8 cellular contexts compared by ENCODE assay signal in genomic region chr12:104456417-104456949, GRCh38. TPM values are rescaled to one million over a fixed set of nuclear protein-coding genes. Genes with fewer than 3 reads are reported as not detected.
DNase-seq lines count a peak whose midpoint lies in the region; ATAC-seq and TF ChIP-seq lines count a peak whose summit lies in the region.

CHST11 (plus strand) TSS chr12:104456948.

- intact Hi-C loops in heart left ventricle (cut with DNase I) (loop anchor here in 6 of 10 donors (2.0 to 10.0 kb wide), 7 partner anchors 148 to 421 kb away; no protein-coding TSS in a partner anchor), transverse colon (cut with DNase I; ENCODE audit: low total_unique reads) (loop anchor here (5.0 kb wide), 1 partner anchor 216 kb away; no protein-coding TSS in a partner anchor)

- H3K36me3 ChIP-seq in adipocyte (ENCODE audit: control insufficient read depth, insufficient read depth, low read length, severe bottlenecking) (no peaks in the 10 kb centered on the region), heart left ventricle (no peaks in the 10 kb centered on the region), parathyroid adenoma (ENCODE audit: control insufficient read depth, insufficient read depth, low read length) (no peaks in the 10 kb centered on the region), transverse colon (no peaks in the 10 kb centered on the region)

- TF ChIP-seq CTCF in HFFc6 (IDR thresholded peaks at IDR 0.05) = peak; percentile 48
- TF ChIP-seq CTCF in heart left ventricle (IDR thresholded peaks at IDR 0.05) = peak in 10 of 12 donors; percentile 12 to 58 (median 31)
- TF ChIP-seq CTCF in parathyroid adenoma (IDR thresholded peaks at IDR 0.05) = peak; percentile 35
- peak; percentile 12 to 32 (median 25) for TF ChIP-seq CTCF in transverse colon (IDR thresholded peaks at IDR 0.05)

- H3K4me3 Mint-ChIP-seq in HFFc6 (peak within 1 kb of the TSS; percentile 93), T-cell (peak within 1 kb of the TSS; percentile 98 to 99 (median 99))

- no peak for TF ChIP-seq EP300 in transverse colon (IDR thresholded peaks at IDR 0.05; ENCODE audit: low read depth)

- H3K36me3 Mint-ChIP-seq in HFFc6 (ENCODE audit: low read depth) = no peaks in the 10 kb centered on the region
- H3K36me3 Mint-ChIP-seq in T-cell = no peaks in the 10 kb centered on the region

- H3K27me3 Mint-ChIP-seq in HFFc6 (ENCODE audit: insufficient read depth) (peaks cover 13% of the 10 kb centered on the region), T-cell (no peaks in the 10 kb centered on the region)

- POLR2A ChIA-PET in T-cell (lab: Charles Lee) = interaction anchor here in 1 of 2 donors (0.5 kb wide), 1 partner anchor 42 kb away, joined by 4 read pairs; no protein-coding TSS in a partner anchor

- H3K4me3 ChIP-seq in adipocyte (ENCODE audit: low read length) = peak within 1 kb of the TSS; percentile 84
- H3K4me3 ChIP-seq in heart left ventricle = peak within 1 kb of the TSS; percentile 69 to 99 (median 84)
- H3K4me3 ChIP-seq in parathyroid adenoma (ENCODE audit: low read depth, low read length) = peak within 1 kb of the TSS; percentile 62
- H3K4me3 ChIP-seq in transverse colon = peak within 1 kb of the TSS; percentile 55 to 91 (median 64)

- H2AFZ ChIP-seq in parathyroid adenoma = peak within 1 kb of the TSS; percentile 98

- H3K27me3 ChIP-seq in adipocyte (replicated peaks; ENCODE audit: control insufficient read depth, insufficient read depth, low read length) (no peaks in the 10 kb centered on the region), heart left ventricle (no peaks in the 10 kb centered on the region), parathyroid adenoma (ENCODE audit: control insufficient read depth, insufficient read depth, low read length) (no peaks in the 10 kb centered on the region), transverse colon (peaks cover 31% of the 10 kb centered on the region)

- ATAC-seq in T-cell (replicated peaks in 1 of 4) (peak; percentile 71 to 75 (median 73)), heart left ventricle (peak; percentile 87 to 96 (median 96))

- H3K27ac Mint-ChIP-seq in HFFc6 = peak within 1 kb of the TSS; percentile 87
- H3K27ac Mint-ChIP-seq in T-cell = peak within 1 kb of the TSS; percentile 94 to 97

- no peaks in the 10 kb centered on the region for H3K79me2 ChIP-seq in parathyroid adenoma

- peak; percentile 61 for DNase-seq in GM04504 (ENCODE audit: low read depth)
- DNase-seq in HFFc6 = peak; percentile 64
- peak; percentile 72 for DNase-seq in NCI-H1092 treated with DMSO at 0.1 percent for 48 hours (lab: John Stamatoyannopoulos, UW)
- peak; percentile 17 to 76 (median 55) for DNase-seq in T-cell
- peak; percentile 96 for DNase-seq in adipocyte (ENCODE audit: low read depth)
- peak; percentile 84 to 94 (median 89) for DNase-seq in heart left ventricle
- peak; percentile 76 for DNase-seq in transverse colon

- H3K4me1 ChIP-seq in adipocyte (ENCODE audit: control insufficient read depth, insufficient read depth, low read length) (peaks cover 34% of the 10 kb centered on the region), heart left ventricle (peaks cover 0 to 38% (median 17%) of the 10 kb centered on the region in 12 donors), parathyroid adenoma (peaks cover 7% of the 10 kb centered on the region), transverse colon (peaks cover 0 to 29% (median 13%) of the 10 kb centered on the region in 4 donors)

- H3K9me3 ChIP-seq in adipocyte (ENCODE audit: control insufficient read depth, low read length) = no peaks in the 10 kb centered on the region
- H3K9me3 ChIP-seq in heart left ventricle = no peaks in the 10 kb centered on the region
- H3K9me3 ChIP-seq in parathyroid adenoma (ENCODE audit: control insufficient read depth, low read length) = no peaks in the 10 kb centered on the region
- H3K9me3 ChIP-seq in transverse colon = no peaks in the 10 kb centered on the region

- 0 to 1% (median 1%) methylated on average over 46 to 47 of the region's 47 CpGs for WGBS in heart left ventricle, 4 donors
- WGBS in transverse colon (ENCODE audit: low coverage in 1 of 2), 2 donors = 0 to 1% methylated on average over 1 to 32 of the region's 47 CpGs

- H3K9ac ChIP-seq in adipocyte (ENCODE audit: low read length) (peak within 1 kb of the TSS; percentile 89), parathyroid adenoma (no peak within 1 kb of the TSS)

- in situ Hi-C loops in transverse colon (cut with MboI; ENCODE audit: low pct_ligation_motif_present in 1 of 4, low pct_unique_long_range_greater_than_20kb in 1 of 4, low sequenced_read_pairs in 3 of 4) = no loop called here

- peak within 1 kb of the TSS; percentile 22 to 88 (median 76) for H3K27ac ChIP-seq in heart left ventricle
- peak within 1 kb of the TSS; percentile 58 for H3K27ac ChIP-seq in parathyroid adenoma
- peak within 1 kb of the TSS; percentile 85 to 94 (median 92) for H3K27ac ChIP-seq in transverse colon

- CTCF ChIA-PET in T-cell (lab: Charles Lee) = interaction anchor here (1.0 to 1.1 kb wide), 2 partner anchors 44 to 106 kb away, joined by 4 to 6 read pairs; no protein-coding TSS in a partner anchor

- TF ChIP-seq POLR2A in heart left ventricle (IDR thresholded peaks at IDR 0.05) (peak in 1 of 2 donors; percentile 42), transverse colon (IDR thresholded peaks at IDR 0.05) (peak; percentile 39)

- H3K9me3 Mint-ChIP-seq in HFFc6 (no peaks in the 10 kb centered on the region), T-cell (no peaks in the 10 kb centered on the region)

- H3K4me1 Mint-ChIP-seq in HFFc6 (ENCODE audit: low read depth) = peaks cover 35% of the 10 kb centered on the region
- H3K4me1 Mint-ChIP-seq in T-cell = peaks cover 37 to 43% (median 38%) of the 10 kb centered on the region in 3 donors

- peak within 1 kb of the TSS; percentile 77 for H3K4me2 ChIP-seq in parathyroid adenoma (ENCODE audit: low read length)

RNA-seq across cellular contexts. Expression of gene CHST11, which starts in this region (rescaled TPM):
- total RNA-seq in HFFc6 (2021; fragmentation: NEBNext Ultra II Directional; extraction: Animal tissue kit (Norgen Biotek cat#: 25700)) = 1 to 10 TPM; 2.4 to 4.3 (median 3.8) TPM
- 10 to 100 TPM; 49.8 to 78.3 (median 63.7) TPM for total RNA-seq in T-cell
- total RNA-seq in heart left ventricle = 10 to 100 TPM in 3 of 9 donors, 1 to 10 TPM in 6; 2.3 to 16.9 (median 4.4) TPM
- polyA plus RNA-seq in heart left ventricle = 1 to 10 TPM; 1.1 to 1.8 TPM
- 100 to 1,000 TPM in 1 of 4 donors, 10 to 100 TPM in 2, 1 to 10 TPM in 1; 4.2 to 123 (median 31.5) TPM for total RNA-seq in transverse colon

Comparison
In these comparisons a context has a peak if more than half of its experiments do, and no peak if none do; other contexts are left out.
1. Peak in every context shown above with its lines: DNase-seq, ATAC-seq, H3K4me3 ChIP-seq and H3K27ac ChIP-seq.